Comparison of ENCODE assay signal across 1 cellular context in the genomic region with DNA sequence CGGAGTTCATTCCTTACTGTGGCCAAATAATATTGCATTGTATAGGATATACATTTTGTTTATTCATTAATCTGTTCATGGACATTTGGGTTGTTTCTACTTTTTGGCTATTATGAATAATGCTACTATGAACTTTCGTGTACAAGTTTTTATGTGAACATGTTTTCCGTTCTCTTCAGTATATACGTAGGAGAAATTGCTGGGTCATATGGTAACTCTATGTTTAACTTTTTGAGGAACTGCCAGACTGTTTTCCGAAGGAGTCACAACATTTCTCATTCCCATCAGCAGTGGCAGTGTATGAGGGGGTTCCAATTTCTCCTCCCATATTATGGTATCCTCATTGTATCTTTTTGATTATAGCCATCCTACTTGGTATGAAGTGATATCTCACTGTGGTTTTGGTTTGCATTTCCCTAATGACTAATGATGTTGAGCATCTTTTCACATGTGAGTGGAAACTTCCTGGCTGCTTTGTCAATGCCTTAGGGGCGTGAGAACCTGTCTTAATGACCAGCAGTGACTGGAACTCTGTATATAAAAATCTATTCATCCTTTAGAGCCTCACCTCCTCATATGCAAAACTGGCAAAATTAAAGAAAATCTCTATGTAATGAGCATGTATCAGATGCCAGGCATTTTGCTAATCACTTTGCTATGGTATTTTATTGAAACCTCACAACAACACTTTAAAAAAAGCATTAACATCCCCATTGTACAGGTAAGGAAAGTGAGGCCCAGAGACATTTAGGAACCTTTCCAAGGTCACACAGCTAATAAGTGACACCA.
TF ChIP-seq lines count a peak whose summit lies in the region.

No MANE protein-coding gene starts in this region.

TF ChIP-seq in GM23338, 12 proteins besides CTCF, POLR2A, EP300 and RAD21 (continued from another document):
- TF ChIP-seq, protein P1, sequence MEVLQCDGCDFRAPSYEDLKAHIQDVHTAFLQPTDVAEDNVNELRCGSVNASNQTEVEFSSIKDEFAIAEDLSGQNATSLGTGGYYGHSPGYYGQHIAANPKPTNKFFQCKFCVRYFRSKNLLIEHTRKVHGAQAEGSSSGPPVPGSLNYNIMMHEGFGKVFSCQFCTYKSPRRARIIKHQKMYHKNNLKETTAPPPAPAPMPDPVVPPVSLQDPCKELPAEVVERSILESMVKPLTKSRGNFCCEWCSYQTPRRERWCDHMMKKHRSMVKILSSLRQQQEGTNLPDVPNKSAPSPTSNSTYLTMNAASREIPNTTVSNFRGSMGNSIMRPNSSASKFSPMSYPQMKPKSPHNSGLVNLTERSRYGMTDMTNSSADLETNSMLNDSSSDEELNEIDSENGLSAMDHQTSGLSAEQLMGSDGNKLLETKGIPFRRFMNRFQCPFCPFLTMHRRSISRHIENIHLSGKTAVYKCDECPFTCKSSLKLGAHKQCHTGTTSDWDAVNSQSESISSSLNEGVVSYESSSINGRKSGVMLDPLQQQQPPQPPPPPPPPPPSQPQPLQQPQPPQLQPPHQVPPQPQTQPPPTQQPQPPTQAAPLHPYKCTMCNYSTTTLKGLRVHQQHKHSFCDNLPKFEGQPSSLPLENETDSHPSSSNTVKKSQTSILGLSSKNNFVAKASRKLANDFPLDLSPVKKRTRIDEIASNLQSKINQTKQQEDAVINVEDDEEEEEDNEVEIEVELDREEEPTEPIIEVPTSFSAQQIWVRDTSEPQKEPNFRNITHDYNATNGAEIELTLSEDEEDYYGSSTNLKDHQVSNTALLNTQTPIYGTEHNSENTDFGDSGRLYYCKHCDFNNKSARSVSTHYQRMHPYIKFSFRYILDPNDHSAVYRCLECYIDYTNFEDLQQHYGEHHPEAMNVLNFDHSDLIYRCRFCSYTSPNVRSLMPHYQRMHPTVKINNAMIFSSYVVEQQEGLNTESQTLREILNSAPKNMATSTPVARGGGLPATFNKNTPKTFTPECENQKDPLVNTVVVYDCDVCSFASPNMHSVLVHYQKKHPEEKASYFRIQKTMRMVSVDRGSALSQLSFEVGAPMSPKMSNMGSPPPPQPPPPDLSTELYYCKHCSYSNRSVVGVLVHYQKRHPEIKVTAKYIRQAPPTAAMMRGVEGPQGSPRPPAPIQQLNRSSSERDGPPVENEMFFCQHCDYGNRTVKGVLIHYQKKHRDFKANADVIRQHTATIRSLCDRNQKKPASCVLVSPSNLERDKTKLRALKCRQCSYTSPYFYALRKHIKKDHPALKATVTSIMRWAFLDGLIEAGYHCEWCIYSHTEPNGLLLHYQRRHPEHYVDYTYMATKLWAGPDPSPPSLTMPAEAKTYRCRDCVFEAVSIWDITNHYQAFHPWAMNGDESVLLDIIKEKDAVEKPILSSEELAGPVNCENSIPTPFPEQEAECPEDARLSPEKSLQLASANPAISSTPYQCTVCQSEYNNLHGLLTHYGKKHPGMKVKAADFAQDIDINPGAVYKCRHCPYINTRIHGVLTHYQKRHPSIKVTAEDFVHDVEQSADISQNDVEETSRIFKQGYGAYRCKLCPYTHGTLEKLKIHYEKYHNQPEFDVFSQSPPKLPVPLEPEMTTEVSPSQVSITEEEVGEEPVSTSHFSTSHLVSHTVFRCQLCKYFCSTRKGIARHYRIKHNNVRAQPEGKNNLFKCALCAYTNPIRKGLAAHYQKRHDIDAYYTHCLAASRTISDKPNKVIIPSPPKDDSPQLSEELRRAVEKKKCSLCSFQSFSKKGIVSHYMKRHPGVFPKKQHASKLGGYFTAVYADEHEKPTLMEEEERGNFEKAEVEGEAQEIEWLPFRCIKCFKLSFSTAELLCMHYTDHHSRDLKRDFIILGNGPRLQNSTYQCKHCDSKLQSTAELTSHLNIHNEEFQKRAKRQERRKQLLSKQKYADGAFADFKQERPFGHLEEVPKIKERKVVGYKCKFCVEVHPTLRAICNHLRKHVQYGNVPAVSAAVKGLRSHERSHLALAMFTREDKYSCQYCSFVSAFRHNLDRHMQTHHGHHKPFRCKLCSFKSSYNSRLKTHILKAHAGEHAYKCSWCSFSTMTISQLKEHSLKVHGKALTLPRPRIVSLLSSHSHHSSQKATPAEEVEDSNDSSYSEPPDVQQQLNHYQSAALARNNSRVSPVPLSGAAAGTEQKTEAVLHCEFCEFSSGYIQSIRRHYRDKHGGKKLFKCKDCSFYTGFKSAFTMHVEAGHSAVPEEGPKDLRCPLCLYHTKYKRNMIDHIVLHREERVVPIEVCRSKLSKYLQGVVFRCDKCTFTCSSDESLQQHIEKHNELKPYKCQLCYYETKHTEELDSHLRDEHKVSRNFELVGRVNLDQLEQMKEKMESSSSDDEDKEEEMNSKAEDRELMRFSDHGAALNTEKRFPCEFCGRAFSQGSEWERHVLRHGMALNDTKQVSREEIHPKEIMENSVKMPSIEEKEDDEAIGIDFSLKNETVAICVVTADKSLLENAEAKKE (CRISPR knock-in tag; IDR thresholded peaks at IDR 0.05): no peak
